In genomic region chr20:5113615-5113986, GRCh38 we compare ENCODE assay signal across 8 cellular contexts. TPM values are rescaled to one million over a fixed set of nuclear protein-coding genes. Genes with fewer than 3 reads are reported as not detected.
DNase-seq lines count a peak whose midpoint lies in the region; ATAC-seq, FAIRE-seq and TF ChIP-seq lines count a peak whose summit lies in the region.

No MANE protein-coding gene starts in this region.

- TF ChIP-seq POLR2A in GM12892 (IDR thresholded peaks at IDR 0.05; ENCODE audit: low read depth, low read length) = no peak

- peaks cover 13 to 18% (median 13%) of the 10 kb centered on the region in 3 donors for H3K4me1 ChIP-seq in skeletal muscle tissue (ENCODE audit: control insufficient read depth in 3 of 3, insufficient read depth in 3 of 3, low read length in 3 of 3)

- ATAC-seq in T-helper 17 cell (no peak), GM19397 (IDR thresholded peaks at IDR 0.05; ENCODE audit: unreplicated experiment) (no peak)

- peak overlapping the region; percentile 94 for H3K4me3 ChIP-seq in H7 (ENCODE audit: insufficient read depth, low read depth, low read length)
- peak overlapping the region; percentile 80 to 93 for H3K4me3 ChIP-seq in foreskin fibroblast (ENCODE audit: low read depth in 1 of 2, low read length in 2 of 2)
- peak overlapping the region; percentile 90 to 100 (median 91) for H3K4me3 ChIP-seq in skeletal muscle tissue (ENCODE audit: low read length in 3 of 3)

- peaks cover 34% of the 10 kb centered on the region for H3K36me3 ChIP-seq in H7 (replicated peaks; ENCODE audit: control insufficient read depth, insufficient read depth, low read length)
- peaks cover 19 to 42% (median 39%) of the 10 kb centered on the region in 3 donors for H3K36me3 ChIP-seq in skeletal muscle tissue (ENCODE audit: control insufficient read depth in 3 of 3, insufficient read depth in 3 of 3, low read length in 3 of 3)

- peak overlapping the region; percentile 96 for H3K27ac Mint-ChIP-seq in T-helper 17 cell

- H3K4me1 Mint-ChIP-seq in T-helper 17 cell = peaks cover 14% of the 10 kb centered on the region

- H3K27me3 Mint-ChIP-seq in T-helper 17 cell = no peaks in the 10 kb centered on the region

- FAIRE-seq in GM12892 (lab: Jason Lieb, UNC) = no peak

- DNase-seq in H7 (no peak), T-helper 17 cell (no peak), foreskin fibroblast (no peak), GM12892 (ENCODE audit: insufficient read length) (no peak), NCI-H345 (lab: John Stamatoyannopoulos, UW) (no peak), nucleus accumbens (lab: John Stamatoyannopoulos, UW) (no peak)

- TF ChIP-seq CTCF in foreskin fibroblast (IDR thresholded peaks at IDR 0.05; ENCODE audit: low read depth, low read length) = no peak

- H3K4me3 Mint-ChIP-seq in T-helper 17 cell = peak overlapping the region; percentile 94

- peak overlapping the region; percentile 93 for H3K27ac ChIP-seq in skeletal muscle tissue (ENCODE audit: low read depth, low read length)

- no peaks in the 10 kb centered on the region for H3K27me3 ChIP-seq in H7 (ENCODE audit: control insufficient read depth, insufficient read depth, low read length)
- no peaks in the 10 kb centered on the region for H3K27me3 ChIP-seq in skeletal muscle tissue (ENCODE audit: control insufficient read depth in 3 of 3, insufficient read depth in 3 of 3, low read length in 3 of 3)

- peak overlapping the region; percentile 86 to 99 (median 98) for H3K9ac ChIP-seq in skeletal muscle tissue (ENCODE audit: low read depth in 1 of 3, low read length in 3 of 3)

- H3K9me3 ChIP-seq in T-helper 17 cell (ENCODE audit: control insufficient read depth, low read length, poor library complexity, severe bottlenecking) = no peaks in the 10 kb centered on the region
- H3K9me3 ChIP-seq in skeletal muscle tissue (ENCODE audit: control insufficient read depth in 3 of 3, low read length in 3 of 3) = no peaks in the 10 kb centered on the region

- H3K36me3 Mint-ChIP-seq in T-helper 17 cell (ENCODE audit: low read depth) = no peaks in the 10 kb centered on the region

RNA-seq across cellular contexts. Expression of gene TMEM230, which starts 0.7 kb away (rescaled TPM):
- total RNA-seq in H7 (2014; rRNA removed; shearing (Covaris generic)) = 119 and 138 TPM in 2 replicates
- 10 to 100 TPM; 49.9 to 50.5 TPM for total RNA-seq in T-helper 17 cell
- total RNA-seq in skeletal muscle tissue = 68.9 TPM
- 96.2 TPM for polyA plus RNA-seq in GM12892 (2012; ENCODE audit: missing spikeins)

RNA-seq across cellular contexts. Expression of gene PCNA, which starts 6.2 kb away (rescaled TPM):
- 294 and 304 TPM in 2 replicates for total RNA-seq in H7 (2014; rRNA removed; shearing (Covaris generic))
- total RNA-seq in T-helper 17 cell (10 to 100 TPM; 29.3 to 35.4 TPM), skeletal muscle tissue (35.5 TPM)
- polyA plus RNA-seq in GM12892 (2012; ENCODE audit: missing spikeins) = 449 TPM

RNA-seq across cellular contexts. Expression of gene CDS2, which starts 13.2 kb away (rescaled TPM):
- total RNA-seq in H7 (2014; rRNA removed; shearing (Covaris generic)) = 25.1 and 27.5 TPM in 2 replicates
- total RNA-seq in T-helper 17 cell (10 to 100 TPM; 75.3 to 86.9 TPM), skeletal muscle tissue (27.1 TPM)
- polyA plus RNA-seq in GM12892 (2012; ENCODE audit: missing spikeins) = 17.6 TPM
